Comparison of ENCODE assay signal across 1 cellular context in the genomic region with DNA sequence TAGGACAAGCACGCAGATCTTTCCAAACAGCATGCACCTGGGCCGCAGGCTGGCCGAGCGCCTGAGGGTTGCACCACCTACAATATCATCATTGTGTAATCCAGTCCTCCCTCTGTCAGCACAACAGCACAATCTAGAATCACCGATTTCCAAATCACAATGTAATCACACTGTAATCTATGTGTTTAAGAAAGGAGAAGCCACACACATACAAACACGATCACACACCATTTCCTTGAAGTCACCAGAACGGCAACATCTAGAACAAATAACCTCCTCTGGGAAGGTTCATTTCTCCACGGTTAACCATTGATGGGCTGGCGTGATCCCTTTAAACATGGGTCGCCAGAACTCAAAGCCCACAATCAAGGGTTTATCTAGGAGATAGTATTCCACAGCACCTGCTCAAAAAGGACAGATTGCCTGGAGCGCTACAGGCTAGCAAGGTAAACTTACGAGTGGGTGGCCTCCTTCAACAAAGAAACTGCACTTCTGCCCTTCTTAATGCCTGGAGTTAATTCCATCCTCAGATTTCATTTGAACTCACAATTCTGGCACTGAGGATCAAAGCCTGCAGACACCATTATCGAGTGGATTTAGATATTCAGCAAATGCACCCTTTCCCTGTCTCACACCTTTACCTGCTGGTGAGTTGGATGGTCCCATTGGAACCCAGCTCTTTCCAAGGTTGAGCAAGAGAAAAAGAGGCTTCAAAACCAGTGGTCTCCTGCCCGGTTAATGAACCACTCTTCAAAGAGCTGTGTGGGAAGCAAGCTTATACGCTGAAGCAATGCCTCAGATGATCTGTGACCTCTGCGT.
TF ChIP-seq lines count a peak whose summit lies in the region.

No MANE protein-coding gene starts in this region.

TF ChIP-seq in HepG2, 621 proteins besides CTCF, POLR2A, EP300 and RAD21 (continued from another document and continues in another):
- peak; percentile 23; the same call in 1 of the 2 replicates for TF ChIP-seq SMAD9 (CRISPR knock-in tag; IDR thresholded peaks at IDR 0.05)
- TF ChIP-seq MED8 (CRISPR knock-in tag; IDR thresholded peaks at IDR 0.05; ENCODE audit: insufficient replicate concordance) = peak; percentile 74
- peak; percentile 64; the same call in 1 of the 2 replicates for TF ChIP-seq ZNF780A (CRISPR knock-in tag; IDR thresholded peaks at IDR 0.05)
- TF ChIP-seq, protein P1, sequence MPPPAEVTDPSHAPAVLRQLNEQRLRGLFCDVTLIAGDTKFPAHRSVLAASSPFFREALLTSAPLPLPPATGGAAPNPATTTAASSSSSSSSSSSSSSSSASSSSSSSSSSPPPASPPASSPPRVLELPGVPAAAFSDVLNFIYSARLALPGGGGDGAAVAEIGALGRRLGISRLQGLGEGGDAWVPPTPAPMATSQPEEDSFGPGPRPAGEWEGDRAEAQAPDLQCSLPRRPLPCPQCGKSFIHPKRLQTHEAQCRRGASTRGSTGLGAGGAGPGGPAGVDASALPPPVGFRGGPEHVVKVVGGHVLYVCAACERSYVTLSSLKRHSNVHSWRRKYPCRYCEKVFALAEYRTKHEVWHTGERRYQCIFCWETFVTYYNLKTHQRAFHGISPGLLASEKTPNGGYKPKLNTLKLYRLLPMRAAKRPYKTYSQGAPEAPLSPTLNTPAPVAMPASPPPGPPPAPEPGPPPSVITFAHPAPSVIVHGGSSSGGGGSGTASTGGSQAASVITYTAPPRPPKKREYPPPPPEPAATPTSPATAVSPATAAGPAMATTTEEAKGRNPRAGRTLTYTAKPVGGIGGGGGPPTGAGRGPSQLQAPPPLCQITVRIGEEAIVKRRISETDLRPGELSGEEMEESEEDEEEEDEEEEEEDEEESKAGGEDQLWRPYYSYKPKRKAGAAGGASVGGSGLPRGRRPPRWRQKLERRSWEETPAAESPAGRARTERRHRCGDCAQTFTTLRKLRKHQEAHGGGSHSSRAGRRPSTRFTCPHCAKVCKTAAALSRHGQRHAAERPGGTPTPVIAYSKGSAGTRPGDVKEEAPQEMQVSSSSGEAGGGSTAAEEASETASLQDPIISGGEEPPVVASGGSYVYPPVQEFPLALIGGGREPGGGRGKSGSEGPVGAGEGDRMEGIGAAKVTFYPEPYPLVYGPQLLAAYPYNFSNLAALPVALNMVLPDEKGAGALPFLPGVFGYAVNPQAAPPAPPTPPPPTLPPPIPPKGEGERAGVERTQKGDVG (CRISPR knock-in tag; IDR thresholded peaks at IDR 0.05; ENCODE audit: borderline replicate concordance) = no peak; the same call in 1 of the 2 replicates
- TF ChIP-seq NPAS2 (CRISPR knock-in tag; IDR thresholded peaks at IDR 0.05; ENCODE audit: borderline replicate concordance) = no peak
- TF ChIP-seq ZNF878 (CRISPR knock-in tag; IDR thresholded peaks at IDR 0.05) = peak; percentile 68; the same call in 1 of the 2 replicates
- 0 out of 2 replicates have a peak, but pooled peaks have one; percentile 54 for TF ChIP-seq NR0B2 (CRISPR knock-in tag; IDR thresholded peaks at IDR 0.05)
- TF ChIP-seq, protein P2, sequence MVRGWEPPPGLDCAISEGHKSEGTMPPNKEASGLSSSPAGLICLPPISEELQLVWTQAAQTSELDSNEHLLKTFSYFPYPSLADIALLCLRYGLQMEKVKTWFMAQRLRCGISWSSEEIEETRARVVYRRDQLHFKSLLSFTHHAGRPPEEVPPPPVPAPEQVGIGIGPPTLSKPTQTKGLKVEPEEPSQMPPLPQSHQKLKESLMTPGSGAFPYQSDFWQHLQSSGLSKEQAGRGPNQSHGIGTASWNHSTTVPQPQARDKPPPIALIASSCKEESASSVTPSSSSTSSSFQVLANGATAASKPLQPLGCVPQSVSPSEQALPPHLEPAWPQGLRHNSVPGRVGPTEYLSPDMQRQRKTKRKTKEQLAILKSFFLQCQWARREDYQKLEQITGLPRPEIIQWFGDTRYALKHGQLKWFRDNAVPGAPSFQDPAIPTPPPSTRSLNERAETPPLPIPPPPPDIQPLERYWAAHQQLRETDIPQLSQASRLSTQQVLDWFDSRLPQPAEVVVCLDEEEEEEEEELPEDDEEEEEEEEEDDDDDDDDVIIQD (CRISPR knock-in tag; IDR thresholded peaks at IDR 0.05; ENCODE audit: low read depth) = peak; percentile 89
- peak; percentile 62; the same call in 1 of the 2 replicates for TF ChIP-seq ZNF33B (CRISPR knock-in tag; IDR thresholded peaks at IDR 0.05)
- no peak for TF ChIP-seq REL (CRISPR knock-in tag; conservative IDR thresholded peaks at IDR 0.05)
- peak; percentile 77 for TF ChIP-seq FOXK2 (IDR thresholded peaks at IDR 0.05)
- TF ChIP-seq ZBTB46 (CRISPR knock-in tag; IDR thresholded peaks at IDR 0.05; ENCODE audit: borderline replicate concordance) = peak; percentile 91
- TF ChIP-seq IKZF4 (CRISPR knock-in tag; IDR thresholded peaks at IDR 0.05; ENCODE audit: borderline replicate concordance, low read depth, not compliant biosample characterization) = peak; percentile 63
- peak; percentile 73 for TF ChIP-seq UBTF (CRISPR knock-in tag; IDR thresholded peaks at IDR 0.05)
- 0 out of 2 replicates have a peak, but pooled peaks have one; percentile 68 for TF ChIP-seq KLF15 (CRISPR knock-in tag; IDR thresholded peaks at IDR 0.05; ENCODE audit: borderline replicate concordance)
- TF ChIP-seq ELK4 (CRISPR knock-in tag; IDR thresholded peaks at IDR 0.05; ENCODE audit: borderline replicate concordance) = no peak
- peak; percentile 85; the same call in 1 of the 2 replicates for TF ChIP-seq ZNF747 (CRISPR knock-in tag; IDR thresholded peaks at IDR 0.05; ENCODE audit: borderline replicate concordance)
- TF ChIP-seq PHF20 (CRISPR knock-in tag; IDR thresholded peaks at IDR 0.05) = peak; percentile 17; the same call in 1 of the 2 replicates
- TF ChIP-seq CREBL2 (CRISPR knock-in tag; IDR thresholded peaks at IDR 0.05; ENCODE audit: borderline replicate concordance) = no peak
- 0 out of 2 replicates have a peak, but pooled peaks have one; percentile 69 for TF ChIP-seq KLF13 (CRISPR knock-in tag; IDR thresholded peaks at IDR 0.05)
- no peak for TF ChIP-seq NR1H2 (CRISPR knock-in tag; IDR thresholded peaks at IDR 0.05; ENCODE audit: borderline replicate concordance, low read depth)
- peak; percentile 78 for TF ChIP-seq AHR (CRISPR knock-in tag; IDR thresholded peaks at IDR 0.05)
- no peak for TF ChIP-seq IRF9 (CRISPR knock-in tag; IDR thresholded peaks at IDR 0.05; ENCODE audit: borderline replicate concordance)
- 0 out of 2 replicates have a peak, but pooled peaks have one; percentile 25 for TF ChIP-seq ZFAT (CRISPR knock-in tag; conservative IDR thresholded peaks at IDR 0.05)
- TF ChIP-seq ZFP36 (IDR thresholded peaks at IDR 0.05; ENCODE audit: borderline replicate concordance, low read depth, low read length, partially characterized antibody) = no peak
- TF ChIP-seq, protein P3, sequence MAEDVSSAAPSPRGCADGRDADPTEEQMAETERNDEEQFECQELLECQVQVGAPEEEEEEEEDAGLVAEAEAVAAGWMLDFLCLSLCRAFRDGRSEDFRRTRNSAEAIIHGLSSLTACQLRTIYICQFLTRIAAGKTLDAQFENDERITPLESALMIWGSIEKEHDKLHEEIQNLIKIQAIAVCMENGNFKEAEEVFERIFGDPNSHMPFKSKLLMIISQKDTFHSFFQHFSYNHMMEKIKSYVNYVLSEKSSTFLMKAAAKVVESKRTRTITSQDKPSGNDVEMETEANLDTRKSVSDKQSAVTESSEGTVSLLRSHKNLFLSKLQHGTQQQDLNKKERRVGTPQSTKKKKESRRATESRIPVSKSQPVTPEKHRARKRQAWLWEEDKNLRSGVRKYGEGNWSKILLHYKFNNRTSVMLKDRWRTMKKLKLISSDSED (CRISPR knock-in tag; IDR thresholded peaks at IDR 0.05) = no peak
- TF ChIP-seq AGO2 (optimal IDR thresholded peaks at IDR 0.05; ENCODE audit: low read depth, low read length) = no peak
- no peak for TF ChIP-seq TRIM24 (CRISPR knock-in tag; IDR thresholded peaks at IDR 0.05)
- no peak for TF ChIP-seq LBX2 (CRISPR knock-in tag; IDR thresholded peaks at IDR 0.05; ENCODE audit: borderline replicate concordance)
- TF ChIP-seq PHF8 (CRISPR knock-in tag; IDR thresholded peaks at IDR 0.05) = peak; percentile 54
- peak; percentile 85 for TF ChIP-seq MEF2D (CRISPR knock-in tag; IDR thresholded peaks at IDR 0.05)
- peak; percentile 77 for TF ChIP-seq POLR2AphosphoS5 (IDR thresholded peaks at IDR 0.05; ENCODE audit: low read depth, low read length)
- peak; percentile 69; the same call in 1 of the 2 replicates for TF ChIP-seq ZNF431 (CRISPR knock-in tag; IDR thresholded peaks at IDR 0.05; ENCODE audit: borderline replicate concordance, low read depth)
- TF ChIP-seq, protein P4, sequence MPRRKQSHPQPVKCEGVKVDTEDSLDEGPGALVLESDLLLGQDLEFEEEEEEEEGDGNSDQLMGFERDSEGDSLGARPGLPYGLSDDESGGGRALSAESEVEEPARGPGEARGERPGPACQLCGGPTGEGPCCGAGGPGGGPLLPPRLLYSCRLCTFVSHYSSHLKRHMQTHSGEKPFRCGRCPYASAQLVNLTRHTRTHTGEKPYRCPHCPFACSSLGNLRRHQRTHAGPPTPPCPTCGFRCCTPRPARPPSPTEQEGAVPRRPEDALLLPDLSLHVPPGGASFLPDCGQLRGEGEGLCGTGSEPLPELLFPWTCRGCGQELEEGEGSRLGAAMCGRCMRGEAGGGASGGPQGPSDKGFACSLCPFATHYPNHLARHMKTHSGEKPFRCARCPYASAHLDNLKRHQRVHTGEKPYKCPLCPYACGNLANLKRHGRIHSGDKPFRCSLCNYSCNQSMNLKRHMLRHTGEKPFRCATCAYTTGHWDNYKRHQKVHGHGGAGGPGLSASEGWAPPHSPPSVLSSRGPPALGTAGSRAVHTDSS (CRISPR knock-in tag; conservative IDR thresholded peaks at IDR 0.05) = no peak
- TF ChIP-seq NBN (conservative IDR thresholded peaks at IDR 0.05) = no peak
- TF ChIP-seq ZNF891 (CRISPR knock-in tag; IDR thresholded peaks at IDR 0.05) = no peak; the same call in 1 of the 2 replicates
